Comparison of ENCODE assay signal across 12 cellular contexts in the genomic region with DNA sequence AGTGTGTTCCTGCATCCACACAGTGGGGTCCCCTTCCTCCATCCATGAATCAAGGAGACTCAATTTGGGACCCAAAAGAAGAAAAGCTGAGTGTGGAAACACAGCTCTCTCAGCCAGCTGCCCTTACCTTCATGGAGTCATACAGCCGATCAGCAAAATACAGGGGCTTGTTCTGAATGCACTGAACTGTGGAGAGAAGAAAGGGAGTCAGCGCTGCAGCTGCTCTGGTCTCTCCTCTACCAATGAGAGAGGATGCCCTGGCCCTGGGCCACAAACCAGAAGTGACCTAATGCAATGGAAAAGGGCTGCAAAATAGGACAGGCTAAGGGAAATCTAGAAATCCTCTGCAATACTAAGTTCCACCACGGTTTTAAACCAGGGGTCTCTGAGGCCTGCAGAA. TPM values are rescaled to one million over a fixed set of nuclear protein-coding genes. Genes with fewer than 3 reads are reported as not detected.
A peak's percentile ranks its signal among the peaks of the same experiment; 100 is the strongest.
DNase-seq lines count a peak whose midpoint lies in the region; ATAC-seq and TF ChIP-seq lines count a peak whose summit lies in the region.
"Had no signal": no experiment of that assay in that cellular context is flagged by ENCODE, and none has a peak within 500 bp of the region (broad histone marks: within the 10 kb centered on the region; RNA-seq: fewer than 3 reads in every experiment).

No MANE protein-coding gene starts in this region.

- H3K9ac ChIP-seq in GM23248, result no peak overlapping the region

- peaks cover 21% of the 10 kb centered on the region; the same call in 1 of the 2 replicates for H4K20me1 ChIP-seq in GM23248 (ENCODE audit: insufficient read depth)

- intact Hi-C loops in left lung (cut with DNase I), result loop anchor here in 1 of 2 donors (10.0 kb wide), 1 partner anchor 94 kb away; no protein-coding TSS in a partner anchor

- H3K27ac ChIP-seq in GM23248, result peak overlapping the region; percentile 98
- H3K27ac ChIP-seq in left lung, result no peak overlapping the region

- H3K27me3 ChIP-seq in GM23248 (replicated peaks; ENCODE audit: insufficient read depth) (no peaks in the 10 kb centered on the region), left lung (no peaks in the 10 kb centered on the region)

- no peaks in the 10 kb centered on the region for H3K9me2 ChIP-seq in GM23248 (ENCODE audit: insufficient read depth)

- H3K36me3 ChIP-seq in GM23248 (ENCODE audit: low read depth), result peaks cover 94% of the 10 kb centered on the region
- peaks cover 12 to 96% of the 10 kb centered on the region in 2 donors for H3K36me3 ChIP-seq in left lung

- H3K79me2 ChIP-seq in GM23248 (ENCODE audit: insufficient read depth), result peaks cover 80% of the 10 kb centered on the region

- DNase-seq in GM23248 (peak; percentile 63), NCI-H2171 treated with DMSO at 0.1 percent for 48 hours (lab: John Stamatoyannopoulos, UW) (peak; percentile 93), osteocyte (ENCODE audit: extremely low spot score, unreplicated experiment) (no peak), left lung (no peak)
- DNase-seq in stimulated activated CD4-positive, alpha-beta T cell treated with anti-CD3 and anti-CD28 coated beads, Interleukin-2, amount 100 ng/mL, for 24 hours, result no peak
- no peak for DNase-seq in activated T-cell treated with anti-CD3 and anti-CD28 coated beads, Interleukin-2, amount 50 U/mL, for 72 hours
- DNase-seq: activated CD8-positive, alpha-beta memory T cell treated with anti-CD3 and anti-CD28 coated beads, Interleukin-2, amount 50 U/mL, for 48 hours; Caco-2; dermis blood vessel endothelial cell; natural killer cell had no signal

- H3K4me1 Mint-ChIP-seq in brain (peaks cover 34% of the 10 kb centered on the region), osteocyte (ENCODE audit: unreplicated experiment) (peaks cover 74% of the 10 kb centered on the region)
- H3K4me1 Mint-ChIP-seq in activated T-cell treated with anti-CD3 and anti-CD28 coated beads, Interleukin-2, amount 50 U/mL, for 72 hours (ENCODE audit: low read depth), result no peaks in the 10 kb centered on the region

- H2AFZ ChIP-seq in GM23248, result no peak overlapping the region
- H2AFZ ChIP-seq: GM23338 had no signal

- H3K36me3 Mint-ChIP-seq in brain (peaks cover 38% of the 10 kb centered on the region), osteocyte (ENCODE audit: unreplicated experiment) (peaks cover 90% of the 10 kb centered on the region)
- H3K36me3 Mint-ChIP-seq in activated T-cell treated with anti-CD3 and anti-CD28 coated beads, Interleukin-2, amount 50 U/mL, for 72 hours (ENCODE audit: insufficient read depth in 2 of 2), result peaks cover 18 to 40% of the 10 kb centered on the region in 2 donors

- 57 to 61% methylated on average over 3 of the region's 3 CpGs for WGBS in GM23248 (ENCODE audit: low coverage in 1 of 2, low lambda C conversion rate in 2 of 2, missing lambda C conversion rate in 2 of 2), 2 experiments

- H3K9me3 Mint-ChIP-seq in brain, result no peaks in the 10 kb centered on the region
- H3K9me3 Mint-ChIP-seq in osteocyte (ENCODE audit: unreplicated experiment), result no peaks in the 10 kb centered on the region
- H3K9me3 Mint-ChIP-seq in activated T-cell treated with anti-CD3 and anti-CD28 coated beads, Interleukin-2, amount 50 U/mL, for 72 hours, result no peaks in the 10 kb centered on the region
- H3K9me3 Mint-ChIP-seq: GM23338, natural killer cell had no signal

- TF ChIP-seq CTCF in brain (conservative IDR thresholded peaks at IDR 0.05), result no peak
- TF ChIP-seq CTCF in osteocyte (IDR thresholded peaks at IDR 0.05), result no peak
- no peak for TF ChIP-seq CTCF in left lung (IDR thresholded peaks at IDR 0.05)

- H3K27ac Mint-ChIP-seq in brain (peak overlapping the region in 4 of 5 experiments; percentile 9 to 88 (median 68)), osteocyte (ENCODE audit: unreplicated experiment) (peak overlapping the region; percentile 86)
- no peak overlapping the region for H3K27ac Mint-ChIP-seq in activated T-cell treated with anti-CD3 and anti-CD28 coated beads, Interleukin-2, amount 50 U/mL, for 72 hours
- H3K27ac Mint-ChIP-seq: GM23338 had no signal

- H3K27me3 Mint-ChIP-seq in brain, result no peaks in the 10 kb centered on the region
- H3K27me3 Mint-ChIP-seq in osteocyte (ENCODE audit: unreplicated experiment), result no peaks in the 10 kb centered on the region
- no peaks in the 10 kb centered on the region for H3K27me3 Mint-ChIP-seq in activated T-cell treated with anti-CD3 and anti-CD28 coated beads, Interleukin-2, amount 50 U/mL, for 72 hours (ENCODE audit: low read depth)

- H3K4me3 ChIP-seq in GM23248 (no peak overlapping the region), left lung (no peak overlapping the region)
- H3K4me3 ChIP-seq: GM23338 had no signal

- in situ Hi-C loops in GM23248 (cut with MboI), result loop anchor here (10.0 kb wide), 1 partner anchor 94 kb away; no protein-coding TSS in a partner anchor

- no peak overlapping the region for H3K4me3 Mint-ChIP-seq in brain
- H3K4me3 Mint-ChIP-seq in osteocyte (ENCODE audit: unreplicated experiment), result no peak overlapping the region
- H3K4me3 Mint-ChIP-seq in activated T-cell treated with anti-CD3 and anti-CD28 coated beads, Interleukin-2, amount 50 U/mL, for 72 hours, result no peak overlapping the region
- H3K4me3 Mint-ChIP-seq: GM23338, natural killer cell had no signal

- H3K4me1 ChIP-seq in GM23248 (ENCODE audit: insufficient read depth), result peaks cover 49% of the 10 kb centered on the region
- H3K4me1 ChIP-seq in left lung, result no peaks in the 10 kb centered on the region
- H3K4me1 ChIP-seq: Caco-2 had no signal

- H3K9me3 ChIP-seq in GM23248 (ENCODE audit: low read depth), result no peaks in the 10 kb centered on the region
- H3K9me3 ChIP-seq in left lung, result no peaks in the 10 kb centered on the region
- H3K9me3 ChIP-seq: Caco-2 had no signal

- H3F3A ChIP-seq in GM23248 (ENCODE audit: insufficient read depth), result peaks cover 96% of the 10 kb centered on the region

- ATAC-seq in activated T-cell treated with anti-CD3 and anti-CD28 coated beads, Interleukin-2, amount 50 U/mL, for 72 hours (replicated peaks in 1 of 2), result no peak
- ATAC-seq in left lung, result no peak
- ATAC-seq: GM23338, natural killer cell had no signal

- no peak overlapping the region for H3K4me2 ChIP-seq in GM23248 (ENCODE audit: unreplicated experiment)
- H3K4me2 ChIP-seq: GM23338 had no signal

RNA-seq across cellular contexts. Expression of gene ANXA2, which starts 46.7 kb away (rescaled TPM):
- total RNA-seq in GM23248 (2014; rRNA removed; shearing (Covaris generic)), result 4,470 and 4,692 TPM in 2 replicates
- polyA plus RNA-seq in GM23248 (2016; fragmentation: Nextera tagmentation; extraction: Ambion mirVana), result 6,052 and 6,251 TPM in 2 replicates
- polyA plus RNA-seq in brain (ENCODE audit: insufficient read depth, low read depth, low replicate concordance), result 439 TPM
- 2,961 and 3,149 TPM in 2 replicates for total RNA-seq in osteocyte
- 10 to 100 TPM; 58.2 to 89.3 TPM for total RNA-seq in activated T-cell treated with anti-CD3 and anti-CD28 coated beads, Interleukin-2, amount 50 U/mL, for 72 hours
- total RNA-seq in left lung, result 1,000 to 10,000 TPM; 1,567 to 1,593 TPM

Comparison
In these comparisons a context has a peak if more than half of its experiments do, and no peak if none do; other contexts are left out.
1. DNase-seq: peak in GM23248 (single experiment) and NCI-H2171 treated with DMSO at 0.1 percent for 48 hours (single experiment); none in osteocyte (single experiment), stimulated activated CD4-positive, alpha-beta T cell treated with anti-CD3 and anti-CD28 coated beads, Interleukin-2, amount 100 ng/mL, for 24 hours (0 of 2), activated T-cell treated with anti-CD3 and anti-CD28 coated beads, Interleukin-2, amount 50 U/mL, for 72 hours (0 of 2) and left lung (0 of 2).
2. RNA of gene ANXA2, which starts 46.7 kb away (total RNA-seq): 4,470 to 4,692 TPM in GM23248, 2,961 to 3,149 TPM in osteocyte and 1,567 to 1,593 TPM in left lung; 58.2 to 89.3 TPM in activated T-cell treated with anti-CD3 and anti-CD28 coated beads, Interleukin-2, amount 50 U/mL, for 72 hours; every median in the first group is over 10 times any median in the second.